In genomic region chr9:125142560-125143376, GRCh38 we compare ENCODE assay signal across 1 cellular context.
TF ChIP-seq lines count a peak whose summit lies in the region.

No MANE protein-coding gene starts in this region.

TF ChIP-seq in HCT116, 20 proteins besides CTCF, POLR2A, EP300 and RAD21 (continued from another document):
- TF ChIP-seq EZH2 (IDR thresholded peaks at IDR 0.05) (no peak), ELF1 (IDR thresholded peaks at IDR 0.05; ENCODE audit: borderline replicate concordance, low read depth) (no peak), ZNF274 (IDR thresholded peaks at IDR 0.05; ENCODE audit: low read depth, low read length) (no peak), FOSL1 (IDR thresholded peaks at IDR 0.05; ENCODE audit: low read depth) (no peak)
- TF ChIP-seq, protein P1, sequence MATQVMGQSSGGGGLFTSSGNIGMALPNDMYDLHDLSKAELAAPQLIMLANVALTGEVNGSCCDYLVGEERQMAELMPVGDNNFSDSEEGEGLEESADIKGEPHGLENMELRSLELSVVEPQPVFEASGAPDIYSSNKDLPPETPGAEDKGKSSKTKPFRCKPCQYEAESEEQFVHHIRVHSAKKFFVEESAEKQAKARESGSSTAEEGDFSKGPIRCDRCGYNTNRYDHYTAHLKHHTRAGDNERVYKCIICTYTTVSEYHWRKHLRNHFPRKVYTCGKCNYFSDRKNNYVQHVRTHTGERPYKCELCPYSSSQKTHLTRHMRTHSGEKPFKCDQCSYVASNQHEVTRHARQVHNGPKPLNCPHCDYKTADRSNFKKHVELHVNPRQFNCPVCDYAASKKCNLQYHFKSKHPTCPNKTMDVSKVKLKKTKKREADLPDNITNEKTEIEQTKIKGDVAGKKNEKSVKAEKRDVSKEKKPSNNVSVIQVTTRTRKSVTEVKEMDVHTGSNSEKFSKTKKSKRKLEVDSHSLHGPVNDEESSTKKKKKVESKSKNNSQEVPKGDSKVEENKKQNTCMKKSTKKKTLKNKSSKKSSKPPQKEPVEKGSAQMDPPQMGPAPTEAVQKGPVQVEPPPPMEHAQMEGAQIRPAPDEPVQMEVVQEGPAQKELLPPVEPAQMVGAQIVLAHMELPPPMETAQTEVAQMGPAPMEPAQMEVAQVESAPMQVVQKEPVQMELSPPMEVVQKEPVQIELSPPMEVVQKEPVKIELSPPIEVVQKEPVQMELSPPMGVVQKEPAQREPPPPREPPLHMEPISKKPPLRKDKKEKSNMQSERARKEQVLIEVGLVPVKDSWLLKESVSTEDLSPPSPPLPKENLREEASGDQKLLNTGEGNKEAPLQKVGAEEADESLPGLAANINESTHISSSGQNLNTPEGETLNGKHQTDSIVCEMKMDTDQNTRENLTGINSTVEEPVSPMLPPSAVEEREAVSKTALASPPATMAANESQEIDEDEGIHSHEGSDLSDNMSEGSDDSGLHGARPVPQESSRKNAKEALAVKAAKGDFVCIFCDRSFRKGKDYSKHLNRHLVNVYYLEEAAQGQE (IDR thresholded peaks at IDR 0.05; ENCODE audit: low read depth) = no peak
- TF ChIP-seq, protein P2, sequence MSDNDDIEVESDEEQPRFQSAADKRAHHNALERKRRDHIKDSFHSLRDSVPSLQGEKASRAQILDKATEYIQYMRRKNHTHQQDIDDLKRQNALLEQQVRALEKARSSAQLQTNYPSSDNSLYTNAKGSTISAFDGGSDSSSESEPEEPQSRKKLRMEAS (IDR thresholded peaks at IDR 0.05) = no peak
